ENCODE assay signal across 13 cellular contexts in the genomic region with DNA sequence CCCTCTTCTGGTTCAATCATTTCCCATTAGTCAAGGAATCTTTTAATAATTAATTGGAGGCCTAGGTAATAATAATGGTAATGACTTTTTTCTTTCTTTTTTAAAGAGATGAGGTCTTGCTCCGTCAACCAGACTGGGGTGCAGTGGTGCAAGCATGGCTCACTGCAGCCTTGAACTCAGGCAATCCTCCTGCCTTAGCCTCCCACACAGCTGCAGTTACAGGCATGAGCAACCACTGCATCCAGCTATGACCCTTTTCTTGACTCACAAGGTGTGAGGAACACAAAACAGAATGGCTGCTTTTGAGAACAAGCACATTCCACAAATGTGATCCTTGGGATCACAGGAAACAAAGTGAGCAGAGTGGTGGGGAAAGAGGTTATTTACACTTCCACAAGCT. TPM values are rescaled to one million over a fixed set of nuclear protein-coding genes. Genes with fewer than 3 reads are reported as not detected.
DNase-seq lines count a peak whose midpoint lies in the region; ATAC-seq, FAIRE-seq and TF ChIP-seq lines count a peak whose summit lies in the region.
"Had no signal": no experiment of that assay in that cellular context is flagged by ENCODE, and none has a peak within 500 bp of the region (broad histone marks: within the 10 kb centered on the region; RNA-seq: fewer than 3 reads in every experiment).

No MANE protein-coding gene starts in this region.

- H4K20me1 ChIP-seq in fibroblast of lung (ENCODE audit: control insufficient read depth, extremely low read depth, insufficient read depth, low read length) (no peaks in the 10 kb centered on the region), osteoblast (ENCODE audit: insufficient read depth, low read length) (peaks cover 57% of the 10 kb centered on the region)

- CTCF ChIA-PET in activated CD4-positive, alpha-beta T cell treated with anti-CD3 and anti-CD28 coated beads for 36 hours (lab: Charles Lee) = interaction anchor here (1.3 to 1.8 kb wide), 2 partner anchors 14 to 15 kb away, joined by 5 to 6 read pairs; no protein-coding TSS in a partner anchor

- H2AFZ ChIP-seq in fibroblast of lung (ENCODE audit: low read length) = no peak overlapping the region
- no peak overlapping the region for H2AFZ ChIP-seq in osteoblast (ENCODE audit: low read length)

- no peak for FAIRE-seq in RCC 7860 (lab: Jason Lieb, UNC)
- FAIRE-seq: D721Med had no signal

- H3K4me1 ChIP-seq in fibroblast of lung (ENCODE audit: control insufficient read depth, extremely low read depth, insufficient read depth, low read length) = peaks cover 32% of the 10 kb centered on the region
- H3K4me1 ChIP-seq in osteoblast (ENCODE audit: insufficient read depth, low read length) = peaks cover 43% of the 10 kb centered on the region

- H3K27ac Mint-ChIP-seq in activated CD4-positive, alpha-beta T cell treated with anti-CD3 and anti-CD28 coated beads for 36 hours = peak overlapping the region; percentile 78

- POLR2A ChIA-PET in activated CD4-positive, alpha-beta T cell treated with anti-CD3 and anti-CD28 coated beads for 36 hours (lab: Charles Lee) = interaction anchor here (0.6 kb wide), 1 partner anchor 210 kb away, joined by 3 read pairs; no protein-coding TSS in a partner anchor

- H3K79me2 ChIP-seq in fibroblast of lung (ENCODE audit: control insufficient read depth, insufficient read depth, low read length) = peaks cover 69% of the 10 kb centered on the region
- H3K79me2 ChIP-seq in osteoblast (ENCODE audit: insufficient read depth, low read length) = peaks cover 76% of the 10 kb centered on the region

- H3K4me3 ChIP-seq in fibroblast of lung (replicated peaks in 1 of 4; ENCODE audit: control extremely low read depth in 1 of 4, insufficient read depth in 1 of 4, low read depth in 3 of 4, low read length in 4 of 4) (no peak overlapping the region), osteoblast (ENCODE audit: insufficient read depth, low read length) (no peak overlapping the region)
- H3K4me3 ChIP-seq: cardiac muscle cell had no signal

- H3K9ac ChIP-seq in fibroblast of lung (ENCODE audit: insufficient read depth, low read length) = no peak overlapping the region

- H3K36me3 Mint-ChIP-seq in activated CD4-positive, alpha-beta T cell treated with anti-CD3 and anti-CD28 coated beads for 36 hours (ENCODE audit: low read depth) = peaks cover 38% of the 10 kb centered on the region

- intact Hi-C loops in activated CD4-positive, alpha-beta T cell treated with anti-CD3 and anti-CD28 coated beads for 36 hours (cut with DNase I, micrococcal nuclease) = loop anchor here in 1 of 2 experiments (10.0 kb wide), 2 partner anchors 1166 to 1326 kb away; a partner anchor contains a TSS
- intact Hi-C loops in head of caudate nucleus (cut with DNase I) = no loop called here

- H3K27me3 ChIP-seq in fibroblast of lung (ENCODE audit: control insufficient read depth, insufficient read depth, low read length) = no peaks in the 10 kb centered on the region
- no peaks in the 10 kb centered on the region for H3K27me3 ChIP-seq in osteoblast (ENCODE audit: insufficient read depth, low read length)
- H3K27me3 ChIP-seq: cardiac muscle cell had no signal

- H3K4me3 Mint-ChIP-seq in activated CD4-positive, alpha-beta T cell treated with anti-CD3 and anti-CD28 coated beads for 36 hours = no peak overlapping the region

- no peaks in the 10 kb centered on the region for H3K27me3 Mint-ChIP-seq in activated CD4-positive, alpha-beta T cell treated with anti-CD3 and anti-CD28 coated beads for 36 hours

- no peaks in the 10 kb centered on the region for H3K9me3 ChIP-seq in fibroblast of lung (ENCODE audit: control insufficient read depth, insufficient read depth, low read depth, low read length)
- no peaks in the 10 kb centered on the region for H3K9me3 ChIP-seq in osteoblast (ENCODE audit: low read depth, low read length)

- TF ChIP-seq CTCF in fibroblast of lung (conservative IDR thresholded peaks at IDR 0.05 in 1 of 2, IDR thresholded peaks at IDR 0.05 in 1 of 2; ENCODE audit: low read depth in 1 of 2, low read length in 2 of 2) (no peak), osteoblast (IDR thresholded peaks at IDR 0.05; ENCODE audit: extremely low read depth, low read depth, low read length) (no peak)

- H3K36me3 ChIP-seq in fibroblast of lung (ENCODE audit: control insufficient read depth, insufficient read depth, low read length) (no peaks in the 10 kb centered on the region), osteoblast (ENCODE audit: insufficient read depth, low read length) (peaks cover 14% of the 10 kb centered on the region)
- H3K36me3 ChIP-seq: cardiac muscle cell had no signal

- no peak for ATAC-seq in activated CD4-positive, alpha-beta T cell treated with anti-CD3 and anti-CD28 coated beads for 36 hours
- ATAC-seq in HG02763 (IDR thresholded peaks at IDR 0.05; ENCODE audit: unreplicated experiment) = no peak
- ATAC-seq in left lobe of liver = no peak

- peak; percentile 47 for DNase-seq in activated CD4-positive, alpha-beta T cell treated with anti-CD3 and anti-CD28 coated beads for 36 hours
- DNase-seq in activated CD4-positive, alpha-beta T cell treated with anti-CD3 and anti-CD28 coated beads for 1 hour = no peak
- DNase-seq in RCC 7860 (ENCODE audit: low spot score) (peak; percentile 7), fibroblast of lung (ENCODE audit: low read depth in 2 of 2) (peak in 1 of 2 donors; percentile 16), osteoblast (ENCODE audit: insufficient read length, low spot score, missing footprints) (peak; percentile 42), head of caudate nucleus (no peak), left lobe of liver (ENCODE audit: low spot score) (no peak)
- DNase-seq: 8988T, NCI-H146, NCI-H526 treated with DMSO at 0.1 percent for 48 hours had no signal

- no peak overlapping the region for H3K27ac ChIP-seq in fibroblast of lung (ENCODE audit: insufficient read depth, low read length)
- no peak overlapping the region for H3K27ac ChIP-seq in osteoblast (ENCODE audit: low read depth, low read length)
- H3K27ac ChIP-seq: cardiac muscle cell had no signal

- H3K9me3 Mint-ChIP-seq in activated CD4-positive, alpha-beta T cell treated with anti-CD3 and anti-CD28 coated beads for 36 hours (ENCODE audit: low read depth) = no peaks in the 10 kb centered on the region

- peaks cover 69% of the 10 kb centered on the region for H3K4me1 Mint-ChIP-seq in activated CD4-positive, alpha-beta T cell treated with anti-CD3 and anti-CD28 coated beads for 36 hours

- H3K4me2 ChIP-seq in fibroblast of lung (ENCODE audit: extremely low read depth, insufficient read depth, low read length) (peak overlapping the region; percentile 35), osteoblast (ENCODE audit: insufficient read depth, low read length) (no peak overlapping the region)

RNA-seq across cellular contexts. Expression of a gene that starts 3.6 kb away (rescaled TPM):
- total RNA-seq in activated CD4-positive, alpha-beta T cell treated with anti-CD3 and anti-CD28 coated beads for 36 hours = 10 to 100 TPM; 77.6 to 88.6 TPM
- 24.1 and 31.0 TPM in 2 replicates for total RNA-seq in fibroblast of lung
- 28.2 and 38.6 TPM in 2 replicates for polyA plus RNA-seq in fibroblast of lung
- 42.1 and 51.2 TPM in 2 replicates for polyA plus RNA-seq in fibroblast of lung (2012)
- 44.9 and 57.2 TPM in 2 replicates for polyA minus RNA-seq in fibroblast of lung (ENCODE audit: low replicate concordance)
- total RNA-seq in osteoblast = 21.2 and 22.4 TPM in 2 replicates
- total RNA-seq in left lobe of liver = 20.8 TPM

RNA-seq across cellular contexts. Expression of a gene that starts 29.3 kb away (rescaled TPM):
- under 1 TPM; 0.54 to 0.69 TPM for total RNA-seq in activated CD4-positive, alpha-beta T cell treated with anti-CD3 and anti-CD28 coated beads for 36 hours
- total RNA-seq in fibroblast of lung (0.51 and 0.66 TPM in 2 replicates), osteoblast (0.72 and 1.2 TPM in 2 replicates), left lobe of liver (0.75 TPM)
- 0.08 and 0.11 TPM in 2 replicates for polyA plus RNA-seq in fibroblast of lung
- not detected in 2 replicates for polyA plus RNA-seq in fibroblast of lung (2012)
- not detected in 2 replicates for polyA minus RNA-seq in fibroblast of lung (ENCODE audit: low replicate concordance)

RNA-seq across cellular contexts. Expression of a gene that starts 38.1 kb away (rescaled TPM):
- total RNA-seq in activated CD4-positive, alpha-beta T cell treated with anti-CD3 and anti-CD28 coated beads for 36 hours = 100 to 1,000 TPM in 1 of 2 experiments, 10 to 100 TPM in 1; 79.5 to 101 TPM
- total RNA-seq in fibroblast of lung (36.5 and 82.1 TPM in 2 replicates), osteoblast (84.3 and 86.9 TPM in 2 replicates), left lobe of liver (147 TPM)
- 234 and 298 TPM in 2 replicates for polyA plus RNA-seq in fibroblast of lung
- 321 and 443 TPM in 2 replicates for polyA plus RNA-seq in fibroblast of lung (2012)
- polyA minus RNA-seq in fibroblast of lung (ENCODE audit: low replicate concordance) = 361 and 617 TPM in 2 replicates

RNA-seq across cellular contexts. Expression of a gene that starts 57.3 kb away (rescaled TPM):
- total RNA-seq in activated CD4-positive, alpha-beta T cell treated with anti-CD3 and anti-CD28 coated beads for 36 hours = 1 to 10 TPM in 1 of 2 experiments, under 1 TPM in 1; 0.78 to 2.1 TPM
- total RNA-seq in fibroblast of lung (3.3 and 4.6 TPM in 2 replicates), osteoblast (2.9 TPM in 2 replicates), left lobe of liver (0.60 TPM)
- 1.6 and 5.5 TPM in 2 replicates for polyA plus RNA-seq in fibroblast of lung
- polyA plus RNA-seq in fibroblast of lung (2012) = 1.8 and 4.8 TPM in 2 replicates
- not detected in 2 replicates for polyA minus RNA-seq in fibroblast of lung (ENCODE audit: low replicate concordance)

Comparison
In these comparisons a context has a peak if more than half of its experiments do, and no peak if none do; other contexts are left out.
1. DNase-seq: peak in activated CD4-positive, alpha-beta T cell treated with anti-CD3 and anti-CD28 coated beads for 36 hours (single experiment), RCC 7860 (single experiment) and osteoblast (single experiment); none in activated CD4-positive, alpha-beta T cell treated with anti-CD3 and anti-CD28 coated beads for 1 hour (single experiment), head of caudate nucleus (0 of 42) and left lobe of liver (single experiment).